In genomic region chr1:60763713-60764112, GRCh38 we compare ENCODE assay signal across 27 cellular contexts.
"Had no signal": no experiment of that assay in that cellular context is flagged by ENCODE, and none has a peak within 500 bp of the region (broad histone marks: within the 10 kb centered on the region; RNA-seq: fewer than 3 reads in every experiment).

No MANE protein-coding gene starts in this region.

- H3K27me3 Mint-ChIP-seq: dendritic cell treated with granulocyte-macrophage colony-stimulating factor and Interleukin-4, amounts not matched to agents 40 ng/mL and 50 ng/mL, for 4 days; memory B cell had no signal

- H3K4me1 ChIP-seq: colonic mucosa, esophagus squamous epithelium, gastrocnemius medialis, left lung, lower lobe of right lung had no signal

- DNase-seq: cerebellar nuclear complex; colonic mucosa; cortex of kidney; effector CD8-positive, alpha-beta T cell; effector memory CD8-positive, alpha-beta T cell; endodermal cell; erythroblast; esophagus squamous epithelium; foreskin melanocyte; gastrocnemius medialis; glutamatergic neuron; head of caudate nucleus; hypothalamus; immature natural killer cell; islet precursor cell; kidney; kidney glomerular epithelial cell; left lung; lower lobe of right lung; mesendoderm; mucosa of descending colon; naive B cell had no signal

- H3K36me3 Mint-ChIP-seq: immature natural killer cell, memory B cell, naive B cell had no signal

- H3K27ac ChIP-seq: colonic mucosa, epithelial cell of prostate, esophagus squamous epithelium, hepatocyte, left lung, lower lobe of right lung had no signal

- H3K9me3 Mint-ChIP-seq: dendritic cell treated with granulocyte-macrophage colony-stimulating factor and Interleukin-4, amounts not matched to agents 40 ng/mL and 50 ng/mL, for 4 days; endodermal cell had no signal

- H3K27ac Mint-ChIP-seq: dendritic cell treated with granulocyte-macrophage colony-stimulating factor and Interleukin-4, amounts not matched to agents 40 ng/mL and 50 ng/mL, for 4 days; effector memory CD8-positive, alpha-beta T cell; endodermal cell; immature natural killer cell; memory B cell; naive B cell had no signal

- H3K36me3 ChIP-seq: colonic mucosa, esophagus squamous epithelium, gastrocnemius medialis, left lung, lower lobe of right lung had no signal

- H3K4me3 Mint-ChIP-seq: dendritic cell treated with granulocyte-macrophage colony-stimulating factor and Interleukin-4, amounts not matched to agents 40 ng/mL and 50 ng/mL, for 4 days; effector memory CD8-positive, alpha-beta T cell; endodermal cell; immature natural killer cell; memory B cell had no signal

- H3K4me1 Mint-ChIP-seq: endodermal cell, immature natural killer cell, memory B cell, naive B cell had no signal

- H3K27me3 ChIP-seq: colonic mucosa, esophagus squamous epithelium, gastrocnemius medialis, hepatocyte, left lung had no signal

- H3K9me3 ChIP-seq: colonic mucosa, esophagus squamous epithelium, gastrocnemius medialis, left lung, lower lobe of right lung, mucosa of descending colon had no signal

- H3K4me3 ChIP-seq: colonic mucosa, esophagus squamous epithelium, gastrocnemius medialis, hepatocyte, left lung, lower lobe of right lung, mucosa of descending colon had no signal

- ATAC-seq: effector memory CD8-positive, alpha-beta T cell; esophagus mucosa; gastrocnemius medialis; left lung; lower lobe of right lung; mucosa of descending colon had no signal
